12 cellular contexts compared by ENCODE assay signal in the genomic region with DNA sequence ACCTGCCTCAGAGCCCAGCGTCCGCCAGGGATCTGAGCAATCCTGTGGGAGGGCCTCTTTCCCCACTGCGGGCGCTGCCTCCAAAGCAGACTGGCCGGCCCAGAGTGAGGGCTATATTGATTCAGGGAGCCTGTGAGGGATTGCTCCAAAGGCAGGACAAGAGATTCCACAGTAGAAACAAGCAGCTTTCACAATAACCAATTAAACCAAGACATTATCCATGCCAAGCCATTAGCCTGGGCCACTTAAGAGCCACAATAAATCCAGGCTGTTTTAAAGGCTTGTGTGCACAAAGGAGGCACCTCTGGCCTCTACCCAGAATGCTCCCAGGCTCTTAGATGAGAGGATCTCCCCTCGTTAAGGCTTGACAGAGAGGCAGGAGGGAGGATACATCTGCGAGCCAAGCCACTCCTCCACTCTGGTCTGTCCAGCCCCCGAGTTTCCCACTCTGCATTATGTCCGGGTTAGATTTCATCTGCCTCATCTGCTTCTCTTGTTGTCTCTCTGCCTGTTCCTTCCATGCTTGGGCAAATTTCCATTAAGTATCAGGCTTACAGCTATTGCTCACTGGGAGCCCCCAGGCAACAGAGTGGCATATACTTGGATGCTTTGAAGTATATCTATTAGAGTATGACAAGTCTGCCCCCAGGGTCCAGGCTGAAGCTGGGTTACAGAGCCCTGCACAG.
DNase-seq lines count a peak whose midpoint lies in the region; ATAC-seq, FAIRE-seq and TF ChIP-seq lines count a peak whose summit lies in the region.
"Had no signal": no experiment of that assay in that cellular context is flagged by ENCODE, and none has a peak within 500 bp of the region (broad histone marks: within the 10 kb centered on the region; RNA-seq: fewer than 3 reads in every experiment).

No MANE protein-coding gene starts in this region.

- TF ChIP-seq EP300 in HepG2 (IDR thresholded peaks at IDR 0.05; ENCODE audit: low read depth in 2 of 2, low read length in 2 of 2) = no peak
- no peak for TF ChIP-seq EP300 in HepG2 (CRISPR knock-in tag; IDR thresholded peaks at IDR 0.05; ENCODE audit: borderline replicate concordance)

- POLR2A ChIA-PET in HepG2 (lab: Yijun Ruan, JAX) = no interaction called here

- TF ChIP-seq CTCF in HepG2 (CRISPR knock-in tag; IDR thresholded peaks at IDR 0.05) (no peak), right lobe of liver (IDR thresholded peaks at IDR 0.05) (no peak), uterus (IDR thresholded peaks at IDR 0.05) (no peak)

- H3K4me1 ChIP-seq in HepG2 (ENCODE audit: insufficient read depth, low read length) (no peaks in the 10 kb centered on the region), right lobe of liver (no peaks in the 10 kb centered on the region), uterus (no peaks in the 10 kb centered on the region)

- no peak overlapping the region for H3K27ac ChIP-seq in HepG2 (ENCODE audit: extremely low read length, insufficient read depth, low read length)
- no peak overlapping the region for H3K27ac ChIP-seq in right lobe of liver
- H3K27ac ChIP-seq in uterus = no peak overlapping the region

- H3K36me3 ChIP-seq in HepG2 (replicated peaks in 1 of 2; ENCODE audit: control insufficient read depth in 1 of 2, insufficient read depth in 2 of 2, low read length in 2 of 2) = no peaks in the 10 kb centered on the region
- H3K36me3 ChIP-seq in right lobe of liver = no peaks in the 10 kb centered on the region
- H3K36me3 ChIP-seq in uterus = no peaks in the 10 kb centered on the region

- H3K4me2 ChIP-seq in HepG2 (ENCODE audit: low read depth, low read length) = no peak overlapping the region

- intact Hi-C loops in HepG2 (cut with micrococcal nuclease; ENCODE audit: unreplicated experiment) (no loop called here), right lobe of liver (cut with DNase I) (no loop called here), head of caudate nucleus (cut with DNase I) (no loop called here), uterus (cut with DNase I; ENCODE audit: low total_unique reads) (no loop called here)

- ATAC-seq in HepG2 (peak; percentile 43), right lobe of liver (no peak), GM21447 (IDR thresholded peaks at IDR 0.05; ENCODE audit: unreplicated experiment) (no peak)

- TF ChIP-seq RAD21 in HepG2 (CRISPR knock-in tag; IDR thresholded peaks at IDR 0.05) = no peak

- 0% methylated on average over 2 of the region's 9 CpGs for WGBS in HepG2 (ENCODE audit: low lambda C conversion rate)
- 60% methylated on average over 1 of the region's 9 CpGs for WGBS in right lobe of liver (ENCODE audit: insufficient coverage, low coverage, low lambda C conversion rate, missing lambda C conversion rate)

- H3K9me3 ChIP-seq in HepG2 (ENCODE audit: low read length) (no peaks in the 10 kb centered on the region), right lobe of liver (no peaks in the 10 kb centered on the region), uterus (no peaks in the 10 kb centered on the region)

- H3K79me2 ChIP-seq in HepG2 (ENCODE audit: insufficient read depth, low read length) = no peaks in the 10 kb centered on the region

- CTCF ChIA-PET in HepG2 (lab: Yijun Ruan, JAX; ENCODE audit: low intra/inter-chr PET ratio, low total read pairs) = no interaction called here

- no peak for TF ChIP-seq POLR2A in HepG2 (IDR thresholded peaks at IDR 0.05; ENCODE audit: insufficient read depth in 1 of 2, low read depth in 2 of 2, low read length in 2 of 2)
- no peak for TF ChIP-seq POLR2A in right lobe of liver (IDR thresholded peaks at IDR 0.05)
- TF ChIP-seq POLR2A in uterus (IDR thresholded peaks at IDR 0.05) = no peak

- H3K27me3 ChIP-seq in HepG2 (ENCODE audit: control insufficient read depth in 1 of 2, insufficient read depth in 2 of 2, low read length in 2 of 2) (peaks cover 1 to 7% of the 10 kb centered on the region in 2 experiments; a peak in 3 of 5 replicates), right lobe of liver (no peaks in the 10 kb centered on the region), uterus (no peaks in the 10 kb centered on the region)

- no peak for DNase-seq in HepG2 (ENCODE audit: low spot score)
- DNase-seq in right lobe of liver = no peak
- DNase-seq in SW480 (ENCODE audit: low spot score) = peak; percentile 2
- peak in 30 of 42 donors; percentile 14 to 79 (median 48) for DNase-seq in head of caudate nucleus
- DNase-seq in uterus = peak; percentile 32 to 58
- no peak for DNase-seq in NOMO-1 (lab: John Stamatoyannopoulos, UW; ENCODE audit: unreplicated experiment in 2 of 2)
- DNase-seq in GDM1 (lab: John Stamatoyannopoulos, UW) = no peak
- DNase-seq: activated CD4-positive, alpha-beta T cell treated with anti-CD3 and anti-CD28 coated beads, Interleukin-2, amount 10 ng/mL, durations not matched to agents 24 days and 14 days; activated naive CD4-positive, alpha-beta T cell; effector CD8-positive, alpha-beta T cell; NCI-H1436 treated with DMSO at 0.1 percent for 48 hours had no signal

- H4K20me1 ChIP-seq in HepG2 (ENCODE audit: insufficient read depth, low read length) = no peaks in the 10 kb centered on the region

- no peak overlapping the region for H3K9ac ChIP-seq in HepG2 (ENCODE audit: insufficient read depth, low read depth, low read length)

- in situ Hi-C loops in HepG2 (cut with HindIII; ENCODE audit: extremely low pct_ligation_motif_present, low pct_unique_long_range_greater_than_20kb) = no loop called here

- FAIRE-seq in HepG2 (lab: Jason Lieb, UNC) = no peak

- BruUV-seq in HepG2 (replicated peaks; lab: Mats Ljungman, UMichigan) = no TSS peak

- no peak overlapping the region for H2AFZ ChIP-seq in HepG2 (ENCODE audit: low read length)

- H3K4me3 ChIP-seq in HepG2 (replicated peaks in 1 of 3; ENCODE audit: insufficient read depth in 1 of 3, low read depth in 2 of 3, low read length in 3 of 3) (no peak overlapping the region), right lobe of liver (no peak overlapping the region), uterus (no peak overlapping the region)

TF ChIP-seq in HepG2, 621 proteins besides CTCF, POLR2A, EP300 and RAD21 (continues in another document):
- no peak for TF ChIP-seq TMF1 (CRISPR knock-in tag; IDR thresholded peaks at IDR 0.05; ENCODE audit: low read depth)
- TF ChIP-seq, protein P1, sequence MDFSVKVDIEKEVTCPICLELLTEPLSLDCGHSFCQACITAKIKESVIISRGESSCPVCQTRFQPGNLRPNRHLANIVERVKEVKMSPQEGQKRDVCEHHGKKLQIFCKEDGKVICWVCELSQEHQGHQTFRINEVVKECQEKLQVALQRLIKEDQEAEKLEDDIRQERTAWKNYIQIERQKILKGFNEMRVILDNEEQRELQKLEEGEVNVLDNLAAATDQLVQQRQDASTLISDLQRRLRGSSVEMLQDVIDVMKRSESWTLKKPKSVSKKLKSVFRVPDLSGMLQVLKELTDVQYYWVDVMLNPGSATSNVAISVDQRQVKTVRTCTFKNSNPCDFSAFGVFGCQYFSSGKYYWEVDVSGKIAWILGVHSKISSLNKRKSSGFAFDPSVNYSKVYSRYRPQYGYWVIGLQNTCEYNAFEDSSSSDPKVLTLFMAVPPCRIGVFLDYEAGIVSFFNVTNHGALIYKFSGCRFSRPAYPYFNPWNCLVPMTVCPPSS (IDR thresholded peaks at IDR 0.05) = no peak
- TF ChIP-seq KDM2A (CRISPR knock-in tag; IDR thresholded peaks at IDR 0.05; ENCODE audit: borderline replicate concordance, low read depth) = no peak
- no peak for TF ChIP-seq ZNF33A (CRISPR knock-in tag; IDR thresholded peaks at IDR 0.05; ENCODE audit: borderline replicate concordance)
- TF ChIP-seq, protein P2, sequence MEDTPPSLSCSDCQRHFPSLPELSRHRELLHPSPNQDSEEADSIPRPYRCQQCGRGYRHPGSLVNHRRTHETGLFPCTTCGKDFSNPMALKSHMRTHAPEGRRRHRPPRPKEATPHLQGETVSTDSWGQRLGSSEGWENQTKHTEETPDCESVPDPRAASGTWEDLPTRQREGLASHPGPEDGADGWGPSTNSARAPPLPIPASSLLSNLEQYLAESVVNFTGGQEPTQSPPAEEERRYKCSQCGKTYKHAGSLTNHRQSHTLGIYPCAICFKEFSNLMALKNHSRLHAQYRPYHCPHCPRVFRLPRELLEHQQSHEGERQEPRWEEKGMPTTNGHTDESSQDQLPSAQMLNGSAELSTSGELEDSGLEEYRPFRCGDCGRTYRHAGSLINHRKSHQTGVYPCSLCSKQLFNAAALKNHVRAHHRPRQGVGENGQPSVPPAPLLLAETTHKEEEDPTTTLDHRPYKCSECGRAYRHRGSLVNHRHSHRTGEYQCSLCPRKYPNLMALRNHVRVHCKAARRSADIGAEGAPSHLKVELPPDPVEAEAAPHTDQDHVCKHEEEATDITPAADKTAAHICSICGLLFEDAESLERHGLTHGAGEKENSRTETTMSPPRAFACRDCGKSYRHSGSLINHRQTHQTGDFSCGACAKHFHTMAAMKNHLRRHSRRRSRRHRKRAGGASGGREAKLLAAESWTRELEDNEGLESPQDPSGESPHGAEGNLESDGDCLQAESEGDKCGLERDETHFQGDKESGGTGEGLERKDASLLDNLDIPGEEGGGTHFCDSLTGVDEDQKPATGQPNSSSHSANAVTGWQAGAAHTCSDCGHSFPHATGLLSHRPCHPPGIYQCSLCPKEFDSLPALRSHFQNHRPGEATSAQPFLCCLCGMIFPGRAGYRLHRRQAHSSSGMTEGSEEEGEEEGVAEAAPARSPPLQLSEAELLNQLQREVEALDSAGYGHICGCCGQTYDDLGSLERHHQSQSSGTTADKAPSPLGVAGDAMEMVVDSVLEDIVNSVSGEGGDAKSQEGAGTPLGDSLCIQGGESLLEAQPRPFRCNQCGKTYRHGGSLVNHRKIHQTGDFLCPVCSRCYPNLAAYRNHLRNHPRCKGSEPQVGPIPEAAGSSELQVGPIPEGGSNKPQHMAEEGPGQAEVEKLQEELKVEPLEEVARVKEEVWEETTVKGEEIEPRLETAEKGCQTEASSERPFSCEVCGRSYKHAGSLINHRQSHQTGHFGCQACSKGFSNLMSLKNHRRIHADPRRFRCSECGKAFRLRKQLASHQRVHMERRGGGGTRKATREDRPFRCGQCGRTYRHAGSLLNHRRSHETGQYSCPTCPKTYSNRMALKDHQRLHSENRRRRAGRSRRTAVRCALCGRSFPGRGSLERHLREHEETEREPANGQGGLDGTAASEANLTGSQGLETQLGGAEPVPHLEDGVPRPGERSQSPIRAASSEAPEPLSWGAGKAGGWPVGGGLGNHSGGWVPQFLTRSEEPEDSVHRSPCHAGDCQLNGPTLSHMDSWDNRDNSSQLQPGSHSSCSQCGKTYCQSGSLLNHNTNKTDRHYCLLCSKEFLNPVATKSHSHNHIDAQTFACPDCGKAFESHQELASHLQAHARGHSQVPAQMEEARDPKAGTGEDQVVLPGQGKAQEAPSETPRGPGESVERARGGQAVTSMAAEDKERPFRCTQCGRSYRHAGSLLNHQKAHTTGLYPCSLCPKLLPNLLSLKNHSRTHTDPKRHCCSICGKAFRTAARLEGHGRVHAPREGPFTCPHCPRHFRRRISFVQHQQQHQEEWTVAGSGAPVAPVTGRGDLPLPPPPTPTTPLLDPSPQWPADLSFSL (CRISPR knock-in tag; IDR thresholded peaks at IDR 0.05) = no peak

Comparison
In these comparisons a context has a peak if more than half of its experiments do, and no peak if none do; other contexts are left out.
1. DNase-seq: peak in SW480 (single experiment), head of caudate nucleus (30 of 42) and uterus (2 of 2); none in HepG2 (single experiment), right lobe of liver (0 of 3), NOMO-1 (0 of 2) and GDM1 (single experiment).